In genomic region chr1:3204725-3205124, GRCh38 we compare ENCODE assay signal across 20 cellular contexts.
DNase-seq lines count a peak whose midpoint lies in the region; ATAC-seq and TF ChIP-seq lines count a peak whose summit lies in the region.
"Had no signal": no experiment of that assay in that cellular context is flagged by ENCODE, and none has a peak within 500 bp of the region (broad histone marks: within the 10 kb centered on the region; RNA-seq: fewer than 3 reads in every experiment).

No MANE protein-coding gene starts in this region.

- H4K8ac ChIP-seq in neuronal stem cell (ENCODE audit: low read depth, low read length): no peak overlapping the region

- peaks cover 0 to 1% of the 10 kb centered on the region in 2 donors for H3K36me3 ChIP-seq in neuronal stem cell (replicated peaks in 1 of 2; ENCODE audit: control insufficient read depth in 2 of 2, insufficient read depth in 2 of 2, low read length in 2 of 2)

- no peak overlapping the region for H3K23ac ChIP-seq in neuronal stem cell (ENCODE audit: low read depth, low read length, poor library complexity)

- H3K27me3 ChIP-seq in neuronal stem cell (ENCODE audit: control insufficient read depth in 3 of 3, insufficient read depth in 3 of 3, low read depth in 1 of 3, low read length in 3 of 3): peaks cover 0 to 63% (median 0%) of the 10 kb centered on the region in 3 experiments

- peak overlapping the region; percentile 51 for H3K27ac Mint-ChIP-seq in activated naive CD4-positive, alpha-beta T cell treated with anti-CD3 and anti-CD28 coated beads, Interleukin-2, amount 50 U/mL, for 24 hours
- no peak overlapping the region for H3K27ac Mint-ChIP-seq in activated naive CD4-positive, alpha-beta T cell treated with anti-CD3 and anti-CD28 coated beads, Interleukin-2, amount 10 ng/mL, durations not matched to agents 7 days and 5 days

- no peaks in the 10 kb centered on the region for H3K4me1 Mint-ChIP-seq in activated naive CD4-positive, alpha-beta T cell treated with anti-CD3 and anti-CD28 coated beads, Interleukin-2, amount 50 U/mL, for 24 hours
- H3K4me1 Mint-ChIP-seq in activated naive CD4-positive, alpha-beta T cell treated with anti-CD3 and anti-CD28 coated beads, Interleukin-2, amount 10 ng/mL, durations not matched to agents 7 days and 5 days: no peaks in the 10 kb centered on the region

- no peak overlapping the region for H3K4ac ChIP-seq in neuronal stem cell (ENCODE audit: low read length)

- H2AK5ac ChIP-seq in neuronal stem cell (ENCODE audit: low read depth, low read length): no peak overlapping the region

- CTCF ChIA-PET in activated naive CD4-positive, alpha-beta T cell treated with anti-CD3 and anti-CD28 coated beads, Interleukin-2, amount 10 ng/mL, durations not matched to agents 7 days and 5 days (lab: Charles Lee): no interaction called here

- no peak for DNase-seq in activated naive CD4-positive, alpha-beta T cell treated with anti-CD3 and anti-CD28 coated beads, Interleukin-2, amount 10 ng/mL, durations not matched to agents 7 days and 5 days
- peak; percentile 76 for DNase-seq in neuronal stem cell (ENCODE audit: low spot score)
- DNase-seq in substantia nigra (lab: John Stamatoyannopoulos, UW): no peak
- no peak for DNase-seq in SKM-1 treated with dmso at 0.1 percent for 144 hours (lab: John Stamatoyannopoulos, UW; ENCODE audit: unreplicated experiment)
- DNase-seq: AML-193, COR-L47, DMS 273 treated with DMSO at 0.1 percent for 48 hours, DND-41, GM23248, KG1, NCI-H1694 treated with DMSO at 0.1 percent for 48 hours, NCI-H524 treated with DMSO at 0.1 percent for 48 hours, PC-9, SIG-M5 had no signal

- H4K91ac ChIP-seq in neuronal stem cell (ENCODE audit: low read depth, low read length, poor library complexity): no peak overlapping the region

- no peak overlapping the region for H3K9ac ChIP-seq in neuronal stem cell (ENCODE audit: low read depth, low read length, poor library complexity)
- H3K9ac ChIP-seq: GM23248 had no signal

- H3K4me3 Mint-ChIP-seq in activated naive CD4-positive, alpha-beta T cell treated with anti-CD3 and anti-CD28 coated beads, Interleukin-2, amount 50 U/mL, for 24 hours: no peak overlapping the region
- no peak overlapping the region for H3K4me3 Mint-ChIP-seq in activated naive CD4-positive, alpha-beta T cell treated with anti-CD3 and anti-CD28 coated beads, Interleukin-2, amount 10 ng/mL, durations not matched to agents 7 days and 5 days

- peak overlapping the region; percentile 7 for H3K27ac ChIP-seq in cingulate gyrus (ENCODE audit: low read depth, low read length)
- peak overlapping the region; percentile 94 for H3K27ac ChIP-seq in neuronal stem cell (replicated peaks; ENCODE audit: low read length)
- no peak overlapping the region for H3K27ac ChIP-seq in substantia nigra (ENCODE audit: low read depth, low read length, poor library complexity, severe bottlenecking)
- H3K27ac ChIP-seq: 22Rv1, GM23248, PC-9, RWPE1 had no signal

- no CpG with 5 or more reads among the region's 20 CpGs for WGBS in neuronal stem cell (ENCODE audit: extremely low coverage in 2 of 2, insufficient read length in 2 of 2, insufficient replicate concordance in 1 of 2), 2 donors

- H3K79me1 ChIP-seq in neuronal stem cell (ENCODE audit: low read depth, low read length): no peaks in the 10 kb centered on the region

- H3K18ac ChIP-seq in neuronal stem cell (ENCODE audit: low read length): peak overlapping the region; percentile 49

- no peaks in the 10 kb centered on the region for H3K9me3 ChIP-seq in neuronal stem cell (replicated peaks in 1 of 2; ENCODE audit: control insufficient read depth in 2 of 2, insufficient read depth in 1 of 2, low read depth in 1 of 2, low read length in 2 of 2)

- no peak for TF ChIP-seq POLR2A in GM18505 (IDR thresholded peaks at IDR 0.05; ENCODE audit: borderline replicate concordance, extremely low read depth, insufficient read depth, insufficient read length)

- no peak overlapping the region for H3K14ac ChIP-seq in neuronal stem cell (ENCODE audit: low read length)

- H3K36me3 Mint-ChIP-seq in activated naive CD4-positive, alpha-beta T cell treated with anti-CD3 and anti-CD28 coated beads, Interleukin-2, amount 50 U/mL, for 24 hours: no peaks in the 10 kb centered on the region
- H3K36me3 Mint-ChIP-seq in activated naive CD4-positive, alpha-beta T cell treated with anti-CD3 and anti-CD28 coated beads, Interleukin-2, amount 10 ng/mL, durations not matched to agents 7 days and 5 days: no peaks in the 10 kb centered on the region

- peaks cover 0 to 35% of the 10 kb centered on the region in 2 donors for H3K4me1 ChIP-seq in neuronal stem cell (ENCODE audit: control insufficient read depth in 2 of 2, insufficient read depth in 1 of 2, low read depth in 1 of 2, low read length in 2 of 2)

- H3K9me3 Mint-ChIP-seq in activated naive CD4-positive, alpha-beta T cell treated with anti-CD3 and anti-CD28 coated beads, Interleukin-2, amount 50 U/mL, for 24 hours: no peaks in the 10 kb centered on the region
- H3K9me3 Mint-ChIP-seq in activated naive CD4-positive, alpha-beta T cell treated with anti-CD3 and anti-CD28 coated beads, Interleukin-2, amount 10 ng/mL, durations not matched to agents 7 days and 5 days: no peaks in the 10 kb centered on the region

- H3K4me2 ChIP-seq in neuronal stem cell (ENCODE audit: insufficient read depth, low read length, poor library complexity, severe bottlenecking): no peak overlapping the region
- H3K4me2 ChIP-seq: PC-9 had no signal

- no peak overlapping the region for H2AFZ ChIP-seq in neuronal stem cell (ENCODE audit: low read length)
- H2AFZ ChIP-seq: GM23248, PC-9 had no signal

- H2BK12ac ChIP-seq in neuronal stem cell (ENCODE audit: low read length): no peak overlapping the region

- H2BK120ac ChIP-seq in neuronal stem cell (ENCODE audit: low read depth, low read length): no peak overlapping the region

- no peak for ATAC-seq in GM18505 (IDR thresholded peaks at IDR 0.05; ENCODE audit: unreplicated experiment)
- ATAC-seq in HG02798 (IDR thresholded peaks at IDR 0.05; ENCODE audit: poor library complexity, unreplicated experiment): no peak

- no peak overlapping the region for H2BK15ac ChIP-seq in neuronal stem cell (ENCODE audit: low read length)

- H3K27me3 Mint-ChIP-seq in activated naive CD4-positive, alpha-beta T cell treated with anti-CD3 and anti-CD28 coated beads, Interleukin-2, amount 50 U/mL, for 24 hours: no peaks in the 10 kb centered on the region
- H3K27me3 Mint-ChIP-seq in activated naive CD4-positive, alpha-beta T cell treated with anti-CD3 and anti-CD28 coated beads, Interleukin-2, amount 10 ng/mL, durations not matched to agents 7 days and 5 days: no peaks in the 10 kb centered on the region

- H2BK5ac ChIP-seq in neuronal stem cell (ENCODE audit: low read length): no peak overlapping the region

- no peak overlapping the region for H3K4me3 ChIP-seq in neuronal stem cell (ENCODE audit: low read length in 2 of 2)
- H3K4me3 ChIP-seq: GM23248, PC-9 had no signal
